Comparison of ENCODE assay signal across 17 cellular contexts in the genomic region with DNA sequence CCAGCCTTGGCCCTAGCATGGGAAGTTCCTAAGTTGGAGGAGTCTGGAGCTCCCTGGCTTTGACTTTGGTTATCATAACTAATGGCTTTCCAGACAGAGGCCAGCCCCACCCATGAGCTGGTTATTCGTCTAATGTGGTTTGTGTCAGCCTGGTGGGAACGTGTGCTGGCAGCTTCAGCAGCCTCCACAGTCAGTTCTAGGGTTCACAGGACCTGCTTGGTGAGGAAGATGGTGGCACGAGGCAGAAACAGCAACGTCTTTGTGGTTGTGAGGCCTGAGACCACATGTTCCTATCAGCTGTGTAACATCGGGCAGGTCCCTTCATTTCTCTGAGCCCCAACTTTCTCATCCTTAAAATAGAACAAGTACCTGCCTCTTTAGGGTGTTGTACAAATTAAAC.
DNase-seq lines count a peak whose midpoint lies in the region; ATAC-seq and TF ChIP-seq lines count a peak whose summit lies in the region.
"Had no signal": no experiment of that assay in that cellular context is flagged by ENCODE, and none has a peak within 500 bp of the region (broad histone marks: within the 10 kb centered on the region; RNA-seq: fewer than 3 reads in every experiment).

No MANE protein-coding gene starts in this region.

- no peak overlapping the region for H3K9ac ChIP-seq in Loucy (ENCODE audit: low read depth, low read length, poor library complexity, severe bottlenecking)
- H3K9ac ChIP-seq: KMS-11 had no signal

- H2AFZ ChIP-seq in Loucy (ENCODE audit: low read length), result peak overlapping the region; percentile 8; the same call in 1 of the 2 replicates
- no peak overlapping the region for H2AFZ ChIP-seq in osteoblast (ENCODE audit: low read length)

- peak; percentile 22 for DNase-seq in osteoblast (ENCODE audit: insufficient read length, low spot score, missing footprints)
- DNase-seq in NOMO-1 (lab: John Stamatoyannopoulos, UW; ENCODE audit: unreplicated experiment in 2 of 2), result no peak
- no peak for DNase-seq in SHP77 treated with DMSO at 0.1 percent for 48 hours (lab: John Stamatoyannopoulos, UW)
- DNase-seq: ACHN; BE2C; Caco-2; CD4-positive, alpha-beta T cell; GDM1; GOT3; HFFc6 had no signal

- H3K4me3 ChIP-seq in Loucy (ENCODE audit: low read length, poor library complexity, severe bottlenecking), result no peak overlapping the region
- H3K4me3 ChIP-seq in osteoblast (ENCODE audit: insufficient read depth, low read length), result no peak overlapping the region

- H3F3A ChIP-seq in Loucy (ENCODE audit: low read depth), result no peaks in the 10 kb centered on the region

- H3K9me3 ChIP-seq in Loucy (ENCODE audit: insufficient read depth, low read depth, low read length) (no peaks in the 10 kb centered on the region), osteoblast (ENCODE audit: low read depth, low read length) (no peaks in the 10 kb centered on the region)
- H3K9me3 ChIP-seq: BE2C, Caco-2 had no signal

- no peaks in the 10 kb centered on the region for H3K27me3 ChIP-seq in Loucy (ENCODE audit: insufficient read depth, low read length, poor library complexity, severe bottlenecking)
- H3K27me3 ChIP-seq in osteoblast (ENCODE audit: insufficient read depth, low read length), result no peaks in the 10 kb centered on the region
- H3K27me3 ChIP-seq: BE2C had no signal

- TF ChIP-seq CTCF in Loucy (conservative IDR thresholded peaks at IDR 0.05; ENCODE audit: low read length) (no peak), osteoblast (IDR thresholded peaks at IDR 0.05; ENCODE audit: extremely low read depth, low read depth, low read length) (no peak)

- H3K4me1 ChIP-seq in Loucy (ENCODE audit: insufficient read depth, low read length, poor library complexity, severe bottlenecking) (peaks cover 8% of the 10 kb centered on the region), osteoblast (ENCODE audit: insufficient read depth, low read length) (no peaks in the 10 kb centered on the region)
- H3K4me1 ChIP-seq: Caco-2 had no signal

- no peaks in the 10 kb centered on the region for H3K9me2 ChIP-seq in Loucy (replicated peaks; ENCODE audit: low read depth, low read length)

- no peaks in the 10 kb centered on the region for H3K79me2 ChIP-seq in Loucy (ENCODE audit: insufficient read depth, low read length)
- H3K79me2 ChIP-seq in osteoblast (ENCODE audit: insufficient read depth, low read length), result no peaks in the 10 kb centered on the region

- no peak overlapping the region for H3K27ac ChIP-seq in osteoblast (ENCODE audit: low read depth, low read length)
- H3K27ac ChIP-seq: C4-2B, KMS-11 had no signal

- H3K36me3 ChIP-seq in Loucy (ENCODE audit: insufficient read depth, low read length), result no peaks in the 10 kb centered on the region
- no peaks in the 10 kb centered on the region for H3K36me3 ChIP-seq in osteoblast (ENCODE audit: insufficient read depth, low read length)
- H3K36me3 ChIP-seq: BE2C had no signal

- ATAC-seq in HG02678 (IDR thresholded peaks at IDR 0.05; ENCODE audit: unreplicated experiment) (peak; percentile 58), GM18867 (IDR thresholded peaks at IDR 0.05; ENCODE audit: unreplicated experiment) (no peak)
- ATAC-seq: HCT116, HepG2 had no signal

- H4K20me1 ChIP-seq in Loucy (ENCODE audit: insufficient read depth, low read length, poor library complexity, severe bottlenecking) (no peaks in the 10 kb centered on the region), osteoblast (ENCODE audit: insufficient read depth, low read length) (no peaks in the 10 kb centered on the region)

- H3K4me2 ChIP-seq in Loucy (ENCODE audit: low read depth, low read length, poor library complexity, severe bottlenecking) (no peak overlapping the region), osteoblast (ENCODE audit: insufficient read depth, low read length) (no peak overlapping the region)
- H3K4me2 ChIP-seq: KMS-11 had no signal
